In genomic region chr19:19782783-19783182, GRCh38 we compare ENCODE assay signal across 20 cellular contexts. TPM values are rescaled to one million over a fixed set of nuclear protein-coding genes. Genes with fewer than 3 reads are reported as not detected.
DNase-seq lines count a peak whose midpoint lies in the region; ATAC-seq and TF ChIP-seq lines count a peak whose summit lies in the region.
"Had no signal": no experiment of that assay in that cellular context is flagged by ENCODE, and none has a peak within 500 bp of the region (broad histone marks: within the 10 kb centered on the region; RNA-seq: fewer than 3 reads in every experiment).

No MANE protein-coding gene starts in this region.

- ATAC-seq in activated CD8-positive, alpha-beta T cell treated with anti-CD3 and anti-CD28 coated beads for 36 hours, result peak; percentile 77
- no peak for ATAC-seq in activated CD8-positive, alpha-beta T cell treated with anti-CD3 and anti-CD28 coated beads, Interleukin-2, amount 10 ng/mL, durations not matched to agents 7 days and 5 days
- no peak for ATAC-seq in Right ventricle myocardium inferior
- ATAC-seq: HepG2 had no signal

- H3K27me3 ChIP-seq in tibial artery, result no peaks in the 10 kb centered on the region
- H3K27me3 ChIP-seq: right atrium auricular region, testis had no signal

- no peak overlapping the region for H3K4me3 ChIP-seq in tibial artery
- H3K4me3 ChIP-seq in OCI-LY7 (ENCODE audit: low read depth, low read length, poor library complexity, severe bottlenecking), result no peak overlapping the region
- H3K4me3 ChIP-seq: right atrium auricular region, testis had no signal

- TF ChIP-seq CTCF in activated CD8-positive, alpha-beta T cell treated with anti-CD3 and anti-CD28 coated beads for 36 hours (IDR thresholded peaks at IDR 0.05), result no peak
- TF ChIP-seq CTCF in tibial artery (IDR thresholded peaks at IDR 0.05) (no peak), OCI-LY7 (conservative IDR thresholded peaks at IDR 0.05; ENCODE audit: low read length) (no peak)

- H2AFZ ChIP-seq in OCI-LY7 (ENCODE audit: low read length), result no peak overlapping the region

- H3K36me3 Mint-ChIP-seq in activated CD8-positive, alpha-beta T cell treated with anti-CD3 and anti-CD28 coated beads for 36 hours (ENCODE audit: low read depth), result peaks cover 87% of the 10 kb centered on the region
- H3K36me3 Mint-ChIP-seq in activated CD8-positive, alpha-beta T cell treated with anti-CD3 and anti-CD28 coated beads, Interleukin-2, amount 10 ng/mL, durations not matched to agents 7 days and 5 days (ENCODE audit: low read depth), result peaks cover 86% of the 10 kb centered on the region

- peak overlapping the region; percentile 85 for H3K27ac Mint-ChIP-seq in activated CD8-positive, alpha-beta T cell treated with anti-CD3 and anti-CD28 coated beads for 36 hours
- H3K27ac Mint-ChIP-seq in activated CD8-positive, alpha-beta T cell treated with anti-CD3 and anti-CD28 coated beads, Interleukin-2, amount 10 ng/mL, durations not matched to agents 7 days and 5 days, result no peak overlapping the region

- peaks cover 34% of the 10 kb centered on the region for H3K9me3 Mint-ChIP-seq in activated CD8-positive, alpha-beta T cell treated with anti-CD3 and anti-CD28 coated beads for 36 hours
- H3K9me3 Mint-ChIP-seq in activated CD8-positive, alpha-beta T cell treated with anti-CD3 and anti-CD28 coated beads, Interleukin-2, amount 10 ng/mL, durations not matched to agents 7 days and 5 days (ENCODE audit: insufficient read depth), result peaks cover 59% of the 10 kb centered on the region

- H3K4me1 ChIP-seq in tibial artery, result peaks cover 0 to 4% (median under 1%) of the 10 kb centered on the region in 4 donors
- H3K4me1 ChIP-seq in OCI-LY7 (ENCODE audit: insufficient read depth, low read length, poor library complexity, severe bottlenecking), result no peaks in the 10 kb centered on the region

- no TSS peak for BruUV-seq in OCI-LY7 (replicated peaks; lab: Mats Ljungman, UMichigan)

- CTCF ChIA-PET in activated CD8-positive, alpha-beta T cell treated with anti-CD3 and anti-CD28 coated beads for 36 hours (lab: Charles Lee), result no interaction called here
- CTCF ChIA-PET in activated CD8-positive, alpha-beta T cell treated with anti-CD3 and anti-CD28 coated beads, Interleukin-2, amount 10 ng/mL, durations not matched to agents 7 days and 5 days (lab: Charles Lee), result no interaction called here
- CTCF ChIA-PET in OCI-LY7 (lab: Charles Lee; ENCODE audit: unreplicated experiment), result no interaction called here

- H3K9me3 ChIP-seq in tibial artery, result no peaks in the 10 kb centered on the region
- H3K9me3 ChIP-seq in OCI-LY7 (ENCODE audit: low read length), result peaks cover 3% of the 10 kb centered on the region; the same call in 1 of the 2 replicates
- H3K9me3 ChIP-seq: right atrium auricular region, testis had no signal

- POLR2A ChIA-PET in activated CD8-positive, alpha-beta T cell treated with anti-CD3 and anti-CD28 coated beads for 36 hours (lab: Charles Lee), result interaction anchor here (0.9 to 2.8 kb wide), 4 partner anchors 9 to 119 kb away, joined by 3 to 10 read pairs (median 6); partner anchors contain the start of genes ZNF101 and ZNF506
- POLR2A ChIA-PET in activated CD8-positive, alpha-beta T cell treated with anti-CD3 and anti-CD28 coated beads, Interleukin-2, amount 10 ng/mL, durations not matched to agents 7 days and 5 days (lab: Charles Lee), result no interaction called here
- POLR2A ChIA-PET in OCI-LY7 (lab: Charles Lee), result interaction anchor here (1.7 kb wide), 1 partner anchor 8 kb away, joined by 4 read pairs; no protein-coding TSS in a partner anchor

- H3K4me3 Mint-ChIP-seq in activated CD8-positive, alpha-beta T cell treated with anti-CD3 and anti-CD28 coated beads for 36 hours, result peak overlapping the region; percentile 8
- H3K4me3 Mint-ChIP-seq in activated CD8-positive, alpha-beta T cell treated with anti-CD3 and anti-CD28 coated beads, Interleukin-2, amount 10 ng/mL, durations not matched to agents 7 days and 5 days, result no peak overlapping the region

- no peak overlapping the region for H3K4me2 ChIP-seq in OCI-LY7 (ENCODE audit: low read length)

- DNase-seq in activated CD8-positive, alpha-beta T cell treated with anti-CD3 and anti-CD28 coated beads for 36 hours, result peak; percentile 82
- DNase-seq in activated CD8-positive, alpha-beta T cell treated with anti-CD3 and anti-CD28 coated beads, Interleukin-2, amount 10 ng/mL, durations not matched to agents 7 days and 5 days, result no peak
- DNase-seq in activated T-cell treated with anti-CD3 and anti-CD28 coated beads for 4 hours (peak; percentile 15), tibial artery (no peak), OCI-LY7 (ENCODE audit: low spot score) (no peak), Right ventricle myocardium inferior (ENCODE audit: missing footprints) (no peak)
- DNase-seq in stimulated activated CD4-positive, alpha-beta T cell treated with anti-CD3 and anti-CD28 coated beads, Interleukin-12 subunit alpha, Interleukin-12 subunit beta, amount 100 ng/mL, for 48 hours (ENCODE audit: low read depth in 2 of 3, low spot score in 1 of 3), result peak in 2 of 3 donors; percentile 24 to 47
- DNase-seq in stimulated activated CD8-positive, alpha-beta memory T cell treated with anti-CD3 and anti-CD28 coated beads, Interleukin-4, amount 100 ng/mL, for 48 hours, result peak; percentile 62
- DNase-seq: ACHN, cortex of kidney, GDM1, glutamatergic neuron, NCI-H1105 treated with DMSO at 0.1 percent for 48 hours, NCI-H2081 treated with DMSO at 0.1 percent for 48 hours, NCI-H510A, testis, WERI-Rb-1 had no signal

- peaks cover 0 to 10% (median 6%) of the 10 kb centered on the region in 3 donors for H3K36me3 ChIP-seq in tibial artery
- H3K36me3 ChIP-seq in OCI-LY7 (ENCODE audit: insufficient read depth, low read length), result peaks cover 83% of the 10 kb centered on the region

- no peak overlapping the region for H3K27ac ChIP-seq in tibial artery
- no peak overlapping the region for H3K27ac ChIP-seq in OCI-LY7 (ENCODE audit: low read depth, low read length, poor library complexity, severe bottlenecking)
- H3K27ac ChIP-seq: C4-2B, right atrium auricular region, testis, WERI-Rb-1 had no signal

- H3K79me2 ChIP-seq in OCI-LY7 (ENCODE audit: insufficient read depth, low read depth, low read length), result peaks cover 4% of the 10 kb centered on the region; the same call in 1 of the 2 replicates

- H3K27me3 Mint-ChIP-seq in activated CD8-positive, alpha-beta T cell treated with anti-CD3 and anti-CD28 coated beads for 36 hours, result no peaks in the 10 kb centered on the region
- no peaks in the 10 kb centered on the region for H3K27me3 Mint-ChIP-seq in activated CD8-positive, alpha-beta T cell treated with anti-CD3 and anti-CD28 coated beads, Interleukin-2, amount 10 ng/mL, durations not matched to agents 7 days and 5 days (ENCODE audit: low read depth)

- H4K20me1 ChIP-seq in OCI-LY7 (ENCODE audit: insufficient read depth, low read length), result no peaks in the 10 kb centered on the region

- H3K4me1 Mint-ChIP-seq in activated CD8-positive, alpha-beta T cell treated with anti-CD3 and anti-CD28 coated beads for 36 hours (ENCODE audit: low read depth), result peaks cover 52% of the 10 kb centered on the region
- peaks cover 13% of the 10 kb centered on the region for H3K4me1 Mint-ChIP-seq in activated CD8-positive, alpha-beta T cell treated with anti-CD3 and anti-CD28 coated beads, Interleukin-2, amount 10 ng/mL, durations not matched to agents 7 days and 5 days (ENCODE audit: low read depth)

- H3K9me2 ChIP-seq in OCI-LY7 (ENCODE audit: insufficient read depth, low read length), result no peaks in the 10 kb centered on the region

- intact Hi-C loops in activated CD8-positive, alpha-beta T cell treated with anti-CD3 and anti-CD28 coated beads for 36 hours (cut with micrococcal nuclease), result no loop called here
- intact Hi-C loops in tibial artery (cut with DNase I; ENCODE audit: low total_unique reads), result no loop called here
- intact Hi-C loops in OCI-LY7 (cut with micrococcal nuclease; ENCODE audit: unreplicated experiment), result no loop called here
- intact Hi-C loops in Right ventricle myocardium inferior (cut with DNase I), result no loop called here

RNA-seq across cellular contexts. Expression of gene ZNF506, which starts 38.8 kb away (rescaled TPM):
- total RNA-seq in activated CD8-positive, alpha-beta T cell treated with anti-CD3 and anti-CD28 coated beads for 36 hours, result 10 to 100 TPM; 45.5 to 48.7 TPM
- 10 to 100 TPM; 22.4 to 25.1 TPM for total RNA-seq in activated CD8-positive, alpha-beta T cell treated with anti-CD3 and anti-CD28 coated beads, Interleukin-2, amount 10 ng/mL, durations not matched to agents 7 days and 5 days
- 22.1 and 36.4 TPM in 2 replicates for total RNA-seq in OCI-LY7 (2014; rRNA removed; shearing (Covaris generic))
- total RNA-seq in OCI-LY7 (2022), result 29.7 and 32.3 TPM in 2 replicates
- 9.8 TPM for total RNA-seq in Right ventricle myocardium inferior
- total RNA-seq: HepG2 had no signal

RNA-seq across cellular contexts. Expression of gene ZNF14, which starts 49.9 kb away (rescaled TPM):
- 1 to 10 TPM; 8.6 to 9.3 TPM for total RNA-seq in activated CD8-positive, alpha-beta T cell treated with anti-CD3 and anti-CD28 coated beads for 36 hours
- total RNA-seq in activated CD8-positive, alpha-beta T cell treated with anti-CD3 and anti-CD28 coated beads, Interleukin-2, amount 10 ng/mL, durations not matched to agents 7 days and 5 days, result 1 to 10 TPM; 6.9 TPM
- 4.5 and 8.7 TPM in 2 replicates for total RNA-seq in OCI-LY7 (2014; rRNA removed; shearing (Covaris generic))
- 7.0 and 8.4 TPM in 2 replicates for total RNA-seq in OCI-LY7 (2022)
- total RNA-seq in Right ventricle myocardium inferior, result 3.6 TPM

Comparison
In these comparisons a context has a peak if more than half of its experiments do, and no peak if none do; other contexts are left out.
1. DNase-seq: peak in activated CD8-positive, alpha-beta T cell treated with anti-CD3 and anti-CD28 coated beads for 36 hours (single experiment), activated T-cell treated with anti-CD3 and anti-CD28 coated beads for 4 hours (single experiment), stimulated activated CD4-positive, alpha-beta T cell treated with anti-CD3 and anti-CD28 coated beads, Interleukin-12 subunit alpha, Interleukin-12 subunit beta, amount 100 ng/mL, for 48 hours (2 of 3) and stimulated activated CD8-positive, alpha-beta memory T cell treated with anti-CD3 and anti-CD28 coated beads, Interleukin-4, amount 100 ng/mL, for 48 hours (single experiment); none in activated CD8-positive, alpha-beta T cell treated with anti-CD3 and anti-CD28 coated beads, Interleukin-2, amount 10 ng/mL, durations not matched to agents 7 days and 5 days (single experiment), tibial artery (0 of 2), OCI-LY7 (single experiment) and Right ventricle myocardium inferior (single experiment).